Comparison of ENCODE assay signal across 16 cellular contexts in the genomic region with DNA sequence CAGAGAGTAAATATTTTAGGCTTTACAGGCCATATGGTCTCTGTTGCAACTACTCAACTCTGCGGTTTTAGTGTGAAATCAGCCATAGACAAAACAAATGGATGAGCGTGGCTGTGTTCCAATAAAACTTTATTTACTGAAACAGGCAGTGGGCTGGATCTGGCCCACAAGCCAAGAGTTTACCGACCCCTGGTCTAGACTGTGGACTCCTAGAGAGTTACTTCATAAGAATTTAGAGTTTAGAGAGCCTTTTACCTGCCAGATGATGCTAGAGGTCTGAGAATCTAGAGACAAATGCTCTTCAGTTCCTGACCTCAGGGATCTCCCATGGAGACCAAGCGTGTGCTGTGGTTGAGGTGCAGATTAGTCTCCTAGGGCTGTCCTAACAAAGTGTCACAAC.
DNase-seq lines count a peak whose midpoint lies in the region; ATAC-seq and TF ChIP-seq lines count a peak whose summit lies in the region.
"Had no signal": no experiment of that assay in that cellular context is flagged by ENCODE, and none has a peak within 500 bp of the region (broad histone marks: within the 10 kb centered on the region; RNA-seq: fewer than 3 reads in every experiment).

No MANE protein-coding gene starts in this region.

- TF ChIP-seq EP300 in sigmoid colon (IDR thresholded peaks at IDR 0.05), result no peak

- peaks cover 6% of the 10 kb centered on the region; the same call in 2 of the 3 replicates for H3K4me1 Mint-ChIP-seq in GM23338

- no peaks in the 10 kb centered on the region for H3K79me2 ChIP-seq in GM23338 (replicated peaks; ENCODE audit: insufficient read depth)

- H3K27me3 ChIP-seq in adipocyte (replicated peaks; ENCODE audit: control insufficient read depth, insufficient read depth, low read length) (no peaks in the 10 kb centered on the region), sigmoid colon (no peaks in the 10 kb centered on the region), GM23338 (ENCODE audit: insufficient read depth) (no peaks in the 10 kb centered on the region)

- no peaks in the 10 kb centered on the region for H3K36me3 Mint-ChIP-seq in GM23338 (ENCODE audit: low read depth)
- H3K36me3 Mint-ChIP-seq: CD4-positive, alpha-beta memory T cell; naive B cell had no signal

- no peaks in the 10 kb centered on the region for H3K9me3 Mint-ChIP-seq in GM23338
- H3K9me3 Mint-ChIP-seq: activated naive CD4-positive, alpha-beta T cell treated with anti-CD3 and anti-CD28 coated beads for 36 hours; CD4-positive, alpha-beta memory T cell; naive B cell had no signal

- no peak overlapping the region for H3K4me2 ChIP-seq in GM23338

- H3K9ac ChIP-seq in adipocyte (ENCODE audit: low read length), result no peak overlapping the region

- H3K36me3 ChIP-seq in adipocyte (ENCODE audit: control insufficient read depth, insufficient read depth, low read length, severe bottlenecking), result no peaks in the 10 kb centered on the region
- no peaks in the 10 kb centered on the region for H3K36me3 ChIP-seq in sigmoid colon
- H3K36me3 ChIP-seq in GM23338 (ENCODE audit: insufficient read depth), result no peaks in the 10 kb centered on the region

- H3K27ac Mint-ChIP-seq in GM23338, result no peak overlapping the region
- H3K27ac Mint-ChIP-seq: activated naive CD4-positive, alpha-beta T cell treated with anti-CD3 and anti-CD28 coated beads for 36 hours had no signal

- no peak overlapping the region for H3K27ac ChIP-seq in sigmoid colon
- H3K27ac ChIP-seq in GM23338 (ENCODE audit: low read depth), result no peak overlapping the region
- H3K27ac ChIP-seq: epithelial cell of prostate had no signal

- no peaks in the 10 kb centered on the region for H4K20me1 ChIP-seq in GM23338 (replicated peaks; ENCODE audit: insufficient read depth)

- no peaks in the 10 kb centered on the region for H3K9me3 ChIP-seq in adipocyte (ENCODE audit: control insufficient read depth, low read length)
- H3K9me3 ChIP-seq in sigmoid colon, result no peaks in the 10 kb centered on the region

- peaks cover 4% of the 10 kb centered on the region for H3K27me3 Mint-ChIP-seq in GM23338 (ENCODE audit: insufficient read depth, low read depth, poor library complexity)
- H3K27me3 Mint-ChIP-seq: CD4-positive, alpha-beta memory T cell had no signal

- no peaks in the 10 kb centered on the region for H3F3A ChIP-seq in GM23338 (replicated peaks; ENCODE audit: low read depth)

- no peak overlapping the region for H3K4me3 Mint-ChIP-seq in GM23338
- H3K4me3 Mint-ChIP-seq: activated naive CD4-positive, alpha-beta T cell treated with anti-CD3 and anti-CD28 coated beads for 36 hours; naive B cell had no signal

- H3K9me2 ChIP-seq in GM23338 (ENCODE audit: insufficient read depth), result peaks cover 7% of the 10 kb centered on the region; the same call in 1 of the 2 replicates

- no peak for TF ChIP-seq POLR2A in sigmoid colon (IDR thresholded peaks at IDR 0.05)

- no peak for TF ChIP-seq CTCF in sigmoid colon (IDR thresholded peaks at IDR 0.05)
- no peak for TF ChIP-seq CTCF in GM23338 (conservative IDR thresholded peaks at IDR 0.05; ENCODE audit: low read depth in 2 of 2)

- ATAC-seq in Right ventricle myocardium inferior, result no peak
- ATAC-seq in GM18873 (IDR thresholded peaks at IDR 0.05; ENCODE audit: low FRiP score, unreplicated experiment), result no peak
- no peak for ATAC-seq in GM23338
- ATAC-seq: left ventricle myocardium superior had no signal

- intact Hi-C loops in Right ventricle myocardium inferior (cut with DNase I) (no loop called here), sigmoid colon (cut with DNase I) (no loop called here)

- WGBS in sigmoid colon, 2 donors, result 78 to 82% methylated on average over 4 of the region's 4 CpGs

- H3K4me1 ChIP-seq in adipocyte (ENCODE audit: control insufficient read depth, insufficient read depth, low read length) (peaks cover 30% of the 10 kb centered on the region), sigmoid colon (peaks cover 0 to 14% (median 4%) of the 10 kb centered on the region in 4 donors), GM23338 (ENCODE audit: insufficient read depth) (no peaks in the 10 kb centered on the region)

- no peak overlapping the region for H2AFZ ChIP-seq in GM23338

- DNase-seq in EH (ENCODE audit: low read depth) (peak; percentile 87), M059J (ENCODE audit: low read depth) (peak; percentile 78), adipocyte (ENCODE audit: low read depth) (peak; percentile 83), iris pigment epithelial cell (ENCODE audit: low read depth) (peak; percentile 94), Right ventricle myocardium inferior (ENCODE audit: missing footprints) (no peak), sigmoid colon (no peak), GM23338 (ENCODE audit: low spot score) (no peak)
- DNase-seq: activated naive CD4-positive, alpha-beta T cell treated with anti-CD3 and anti-CD28 coated beads for 36 hours; CD4-positive, alpha-beta memory T cell; left ventricle myocardium superior; naive B cell; NCI-H2081 treated with DMSO at 0.1 percent for 48 hours; stimulated activated naive CD4-positive, alpha-beta T cell treated with Interleukin-2 at 50 U/mL for 16 hours; SW 1271 had no signal

- H3K4me3 ChIP-seq in adipocyte (ENCODE audit: low read length), result no peak overlapping the region
- H3K4me3 ChIP-seq in sigmoid colon, result no peak overlapping the region
- no peak overlapping the region for H3K4me3 ChIP-seq in GM23338

TF ChIP-seq in GM23338, 12 proteins besides CTCF, POLR2A, EP300 and RAD21 (continues in another document):
- no peak for TF ChIP-seq NANOG (IDR thresholded peaks at IDR 0.05; ENCODE audit: borderline replicate concordance)
- TF ChIP-seq, protein P1, sequence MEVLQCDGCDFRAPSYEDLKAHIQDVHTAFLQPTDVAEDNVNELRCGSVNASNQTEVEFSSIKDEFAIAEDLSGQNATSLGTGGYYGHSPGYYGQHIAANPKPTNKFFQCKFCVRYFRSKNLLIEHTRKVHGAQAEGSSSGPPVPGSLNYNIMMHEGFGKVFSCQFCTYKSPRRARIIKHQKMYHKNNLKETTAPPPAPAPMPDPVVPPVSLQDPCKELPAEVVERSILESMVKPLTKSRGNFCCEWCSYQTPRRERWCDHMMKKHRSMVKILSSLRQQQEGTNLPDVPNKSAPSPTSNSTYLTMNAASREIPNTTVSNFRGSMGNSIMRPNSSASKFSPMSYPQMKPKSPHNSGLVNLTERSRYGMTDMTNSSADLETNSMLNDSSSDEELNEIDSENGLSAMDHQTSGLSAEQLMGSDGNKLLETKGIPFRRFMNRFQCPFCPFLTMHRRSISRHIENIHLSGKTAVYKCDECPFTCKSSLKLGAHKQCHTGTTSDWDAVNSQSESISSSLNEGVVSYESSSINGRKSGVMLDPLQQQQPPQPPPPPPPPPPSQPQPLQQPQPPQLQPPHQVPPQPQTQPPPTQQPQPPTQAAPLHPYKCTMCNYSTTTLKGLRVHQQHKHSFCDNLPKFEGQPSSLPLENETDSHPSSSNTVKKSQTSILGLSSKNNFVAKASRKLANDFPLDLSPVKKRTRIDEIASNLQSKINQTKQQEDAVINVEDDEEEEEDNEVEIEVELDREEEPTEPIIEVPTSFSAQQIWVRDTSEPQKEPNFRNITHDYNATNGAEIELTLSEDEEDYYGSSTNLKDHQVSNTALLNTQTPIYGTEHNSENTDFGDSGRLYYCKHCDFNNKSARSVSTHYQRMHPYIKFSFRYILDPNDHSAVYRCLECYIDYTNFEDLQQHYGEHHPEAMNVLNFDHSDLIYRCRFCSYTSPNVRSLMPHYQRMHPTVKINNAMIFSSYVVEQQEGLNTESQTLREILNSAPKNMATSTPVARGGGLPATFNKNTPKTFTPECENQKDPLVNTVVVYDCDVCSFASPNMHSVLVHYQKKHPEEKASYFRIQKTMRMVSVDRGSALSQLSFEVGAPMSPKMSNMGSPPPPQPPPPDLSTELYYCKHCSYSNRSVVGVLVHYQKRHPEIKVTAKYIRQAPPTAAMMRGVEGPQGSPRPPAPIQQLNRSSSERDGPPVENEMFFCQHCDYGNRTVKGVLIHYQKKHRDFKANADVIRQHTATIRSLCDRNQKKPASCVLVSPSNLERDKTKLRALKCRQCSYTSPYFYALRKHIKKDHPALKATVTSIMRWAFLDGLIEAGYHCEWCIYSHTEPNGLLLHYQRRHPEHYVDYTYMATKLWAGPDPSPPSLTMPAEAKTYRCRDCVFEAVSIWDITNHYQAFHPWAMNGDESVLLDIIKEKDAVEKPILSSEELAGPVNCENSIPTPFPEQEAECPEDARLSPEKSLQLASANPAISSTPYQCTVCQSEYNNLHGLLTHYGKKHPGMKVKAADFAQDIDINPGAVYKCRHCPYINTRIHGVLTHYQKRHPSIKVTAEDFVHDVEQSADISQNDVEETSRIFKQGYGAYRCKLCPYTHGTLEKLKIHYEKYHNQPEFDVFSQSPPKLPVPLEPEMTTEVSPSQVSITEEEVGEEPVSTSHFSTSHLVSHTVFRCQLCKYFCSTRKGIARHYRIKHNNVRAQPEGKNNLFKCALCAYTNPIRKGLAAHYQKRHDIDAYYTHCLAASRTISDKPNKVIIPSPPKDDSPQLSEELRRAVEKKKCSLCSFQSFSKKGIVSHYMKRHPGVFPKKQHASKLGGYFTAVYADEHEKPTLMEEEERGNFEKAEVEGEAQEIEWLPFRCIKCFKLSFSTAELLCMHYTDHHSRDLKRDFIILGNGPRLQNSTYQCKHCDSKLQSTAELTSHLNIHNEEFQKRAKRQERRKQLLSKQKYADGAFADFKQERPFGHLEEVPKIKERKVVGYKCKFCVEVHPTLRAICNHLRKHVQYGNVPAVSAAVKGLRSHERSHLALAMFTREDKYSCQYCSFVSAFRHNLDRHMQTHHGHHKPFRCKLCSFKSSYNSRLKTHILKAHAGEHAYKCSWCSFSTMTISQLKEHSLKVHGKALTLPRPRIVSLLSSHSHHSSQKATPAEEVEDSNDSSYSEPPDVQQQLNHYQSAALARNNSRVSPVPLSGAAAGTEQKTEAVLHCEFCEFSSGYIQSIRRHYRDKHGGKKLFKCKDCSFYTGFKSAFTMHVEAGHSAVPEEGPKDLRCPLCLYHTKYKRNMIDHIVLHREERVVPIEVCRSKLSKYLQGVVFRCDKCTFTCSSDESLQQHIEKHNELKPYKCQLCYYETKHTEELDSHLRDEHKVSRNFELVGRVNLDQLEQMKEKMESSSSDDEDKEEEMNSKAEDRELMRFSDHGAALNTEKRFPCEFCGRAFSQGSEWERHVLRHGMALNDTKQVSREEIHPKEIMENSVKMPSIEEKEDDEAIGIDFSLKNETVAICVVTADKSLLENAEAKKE (CRISPR knock-in tag; IDR thresholded peaks at IDR 0.05), result no peak
- no peak for TF ChIP-seq ZNF114 (CRISPR knock-in tag; IDR thresholded peaks at IDR 0.05)
- TF ChIP-seq, protein P2, sequence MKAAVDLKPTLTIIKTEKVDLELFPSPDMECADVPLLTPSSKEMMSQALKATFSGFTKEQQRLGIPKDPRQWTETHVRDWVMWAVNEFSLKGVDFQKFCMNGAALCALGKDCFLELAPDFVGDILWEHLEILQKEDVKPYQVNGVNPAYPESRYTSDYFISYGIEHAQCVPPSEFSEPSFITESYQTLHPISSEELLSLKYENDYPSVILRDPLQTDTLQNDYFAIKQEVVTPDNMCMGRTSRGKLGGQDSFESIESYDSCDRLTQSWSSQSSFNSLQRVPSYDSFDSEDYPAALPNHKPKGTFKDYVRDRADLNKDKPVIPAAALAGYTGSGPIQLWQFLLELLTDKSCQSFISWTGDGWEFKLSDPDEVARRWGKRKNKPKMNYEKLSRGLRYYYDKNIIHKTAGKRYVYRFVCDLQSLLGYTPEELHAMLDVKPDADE (IDR thresholded peaks at IDR 0.05), result no peak
- TF ChIP-seq POLR2AphosphoS5 (IDR thresholded peaks at IDR 0.05; ENCODE audit: low read depth), result no peak

Comparison
In these comparisons a context has a peak if more than half of its experiments do, and no peak if none do; other contexts are left out.
1. DNase-seq: peak in EH (single experiment), M059J (single experiment), adipocyte (single experiment) and iris pigment epithelial cell (single experiment); none in Right ventricle myocardium inferior (single experiment), sigmoid colon (single experiment) and GM23338 (single experiment).